12 cellular contexts compared by ENCODE assay signal in genomic region chr7:44067064-44067951, GRCh38. TPM values are rescaled to one million over a fixed set of nuclear protein-coding genes. Genes with fewer than 3 reads are reported as not detected.
DNase-seq lines count a peak whose midpoint lies in the region; ATAC-seq and TF ChIP-seq lines count a peak whose summit lies in the region.
"Had no signal": no experiment of that assay in that cellular context is flagged by ENCODE, and none has a peak within 500 bp of the region (broad histone marks: within the 10 kb centered on the region; RNA-seq: fewer than 3 reads in every experiment).

No MANE protein-coding gene starts in this region.

- no peak for ATAC-seq in T-helper 17 cell
- peak; percentile 2 for ATAC-seq in mucosa of descending colon
- ATAC-seq in HG03565 (IDR thresholded peaks at IDR 0.05; ENCODE audit: unreplicated experiment) = no peak
- no peak for ATAC-seq in esophagus mucosa

- H3K4me3 ChIP-seq in mucosa of descending colon (no peak overlapping the region), mammary epithelial cell (replicated peaks in 1 of 3; ENCODE audit: insufficient read depth in 1 of 3, low read depth in 2 of 3, low read length in 3 of 3) (no peak overlapping the region)

- H4K20me1 ChIP-seq in mammary epithelial cell (ENCODE audit: insufficient read depth, low read length) = no peaks in the 10 kb centered on the region

- 76% methylated on average over 10 of the region's 11 CpGs for WGBS in mammary epithelial cell (ENCODE audit: low coverage, missing lambda C conversion rate)

- peaks cover 14% of the 10 kb centered on the region for H3K4me1 Mint-ChIP-seq in T-helper 17 cell

- TF ChIP-seq CTCF in 22Rv1 (IDR thresholded peaks at IDR 0.05) = no peak
- no peak for TF ChIP-seq CTCF in mucosa of descending colon (IDR thresholded peaks at IDR 0.05)
- TF ChIP-seq CTCF in mammary epithelial cell (conservative IDR thresholded peaks at IDR 0.05 in 1 of 2, IDR thresholded peaks at IDR 0.05 in 1 of 2; ENCODE audit: extremely low read depth in 1 of 2, insufficient read depth in 1 of 2, low read depth in 1 of 2, low read length in 2 of 2) = no peak

- H3K79me2 ChIP-seq in mammary epithelial cell (ENCODE audit: insufficient read depth, low read length) = no peaks in the 10 kb centered on the region

- H3K4me3 Mint-ChIP-seq in T-helper 17 cell = no peak overlapping the region
- H3K4me3 Mint-ChIP-seq: endodermal cell; stimulated activated naive CD8-positive, alpha-beta T cell treated with anti-CD3 and anti-CD28 coated beads, Interleukin-15, Interleukin-2, amounts not matched to agents 100 ng/mL and 50 ng/mL, for 24 hours had no signal

- H3K9ac ChIP-seq in mammary epithelial cell (ENCODE audit: insufficient read depth, low read length) = no peak overlapping the region

- in situ Hi-C loops in mammary epithelial cell (cut with MboI; ENCODE audit: low sequenced_read_pairs in 2 of 2) = no loop called here

- H3K27ac ChIP-seq in 22Rv1 (peak overlapping the region; percentile 80), mammary epithelial cell (ENCODE audit: insufficient read depth, low read depth, low read length) (no peak overlapping the region)

- dilution Hi-C loops in mammary epithelial cell (cut with HindIII; ENCODE audit: low sequenced_read_pairs) = no loop called here

- no peak overlapping the region for H3K4me2 ChIP-seq in mammary epithelial cell (ENCODE audit: insufficient read depth, low read depth, low read length)

- H3K36me3 Mint-ChIP-seq in T-helper 17 cell (ENCODE audit: low read depth) = peaks cover 2% of the 10 kb centered on the region

- intact Hi-C loops in mucosa of descending colon (cut with DNase I, micrococcal nuclease) (no loop called here), mammary epithelial cell (cut with micrococcal nuclease) (no loop called here)

- peak overlapping the region; percentile 62 for H3K27ac Mint-ChIP-seq in T-helper 17 cell
- H3K27ac Mint-ChIP-seq: endodermal cell; stimulated activated naive CD8-positive, alpha-beta T cell treated with anti-CD3 and anti-CD28 coated beads, Interleukin-15, Interleukin-2, amounts not matched to agents 100 ng/mL and 50 ng/mL, for 24 hours had no signal

- peak; percentile 57 for DNase-seq in DMS 273 treated with DMSO at 0.1 percent for 48 hours (lab: John Stamatoyannopoulos, UW)
- no peak for DNase-seq in T-helper 17 cell
- no peak for DNase-seq in mucosa of descending colon
- DNase-seq in NCI-H446 (lab: John Stamatoyannopoulos, UW) = no peak
- DNase-seq in mammary epithelial cell = no peak
- DNase-seq: activated CD4-positive, CD25-positive, alpha-beta regulatory T cell; endodermal cell; NCI-H1417 treated with DMSO at 0.1 percent for 48 hours had no signal

- H3K9me3 ChIP-seq in T-helper 17 cell (ENCODE audit: control insufficient read depth, low read length, poor library complexity, severe bottlenecking) = no peaks in the 10 kb centered on the region
- no peaks in the 10 kb centered on the region for H3K9me3 ChIP-seq in mucosa of descending colon
- no peaks in the 10 kb centered on the region for H3K9me3 ChIP-seq in mammary epithelial cell (replicated peaks; ENCODE audit: insufficient read depth, low read length)

- H3K36me3 ChIP-seq in mucosa of descending colon (ENCODE audit: low read depth) (no peaks in the 10 kb centered on the region), mammary epithelial cell (ENCODE audit: insufficient read depth, low read length) (no peaks in the 10 kb centered on the region)

- no peaks in the 10 kb centered on the region for H3K27me3 ChIP-seq in mammary epithelial cell (ENCODE audit: insufficient read depth, low read length)

- CTCF ChIA-PET in mammary epithelial cell (lab: Charles Lee; ENCODE audit: low non-redundant PET) = no interaction called here

- H3K4me1 ChIP-seq in mucosa of descending colon (ENCODE audit: low read depth) (peaks cover 19% of the 10 kb centered on the region), mammary epithelial cell (ENCODE audit: insufficient read depth, low read length) (peaks cover 18% of the 10 kb centered on the region)

- H2AFZ ChIP-seq in mammary epithelial cell (ENCODE audit: low read depth, low read length) = no peak overlapping the region

- no peaks in the 10 kb centered on the region for H3K27me3 Mint-ChIP-seq in T-helper 17 cell
- H3K27me3 Mint-ChIP-seq: stimulated activated naive CD8-positive, alpha-beta T cell treated with anti-CD3 and anti-CD28 coated beads, Interleukin-15, Interleukin-2, amounts not matched to agents 100 ng/mL and 50 ng/mL, for 24 hours had no signal

- BruUV-seq in mammary epithelial cell (replicated peaks; lab: Mats Ljungman, UMichigan) = no TSS peak

RNA-seq across cellular contexts. Expression of gene PGAM2, which starts 1.9 kb away (rescaled TPM):
- under 1 TPM in 1 of 2 donors, not detected in 1; 0.92 TPM for total RNA-seq in T-helper 17 cell
- 1 to 10 TPM in 1 of 3 donors, under 1 TPM in 2; 0.84 to 1.4 (median 0.96) TPM for total RNA-seq in mucosa of descending colon
- 2.6 TPM for total RNA-seq in esophagus mucosa
- total RNA-seq in mammary epithelial cell = not detected
- not detected for polyA plus RNA-seq in mammary epithelial cell
- not detected for polyA minus RNA-seq in mammary epithelial cell

RNA-seq across cellular contexts. Expression of gene POLM, which starts 15.0 kb away (rescaled TPM):
- total RNA-seq in T-helper 17 cell (10 to 100 TPM; 27.2 to 29.7 TPM), mucosa of descending colon (10 to 100 TPM; 27.0 to 33.7 (median 28.1) TPM), esophagus mucosa (14.8 TPM), mammary epithelial cell (10 to 100 TPM; 11.8 to 18.7 TPM)
- polyA plus RNA-seq in mammary epithelial cell = 5.3 TPM
- polyA minus RNA-seq in mammary epithelial cell = 4.8 TPM

RNA-seq across cellular contexts. Expression of gene DBNL, which starts 22.8 kb away (rescaled TPM):
- total RNA-seq in T-helper 17 cell = 100 to 1,000 TPM in 1 of 2 donors, 10 to 100 TPM in 1; 91.1 to 104 TPM
- total RNA-seq in mucosa of descending colon = 10 to 100 TPM; 84.2 to 91.2 (median 89.8) TPM
- total RNA-seq in esophagus mucosa = 157 TPM
- 10 to 100 TPM; 89.1 to 90.9 TPM for total RNA-seq in mammary epithelial cell
- 130 TPM for polyA plus RNA-seq in mammary epithelial cell
- polyA minus RNA-seq in mammary epithelial cell = 96.7 TPM

RNA-seq across cellular contexts. Expression of gene AEBP1, which starts 36.8 kb away (rescaled TPM):
- total RNA-seq in T-helper 17 cell (1 to 10 TPM; 1.1 to 4.2 TPM), mucosa of descending colon (100 to 1,000 TPM in 1 of 3 donors, 10 to 100 TPM in 2; 14.1 to 130 (median 42.2) TPM), esophagus mucosa (6.7 TPM), mammary epithelial cell (10 to 100 TPM in 1 of 2 donors, under 1 TPM in 1; 0.24 to 16.7 TPM)
- 0.06 TPM for polyA plus RNA-seq in mammary epithelial cell
- polyA minus RNA-seq in mammary epithelial cell = 5.3 TPM

RNA-seq across cellular contexts. Expression of gene POLD2, which starts 56.0 kb away (rescaled TPM):
- 10 to 100 TPM; 46.3 to 53.3 TPM for total RNA-seq in T-helper 17 cell
- 10 to 100 TPM; 51.5 to 57.0 (median 52.0) TPM for total RNA-seq in mucosa of descending colon
- 104 TPM for total RNA-seq in esophagus mucosa
- total RNA-seq in mammary epithelial cell = 100 to 1,000 TPM in 1 of 2 donors, 10 to 100 TPM in 1; 72.8 to 144 TPM
- 187 TPM for polyA plus RNA-seq in mammary epithelial cell
- 144 TPM for polyA minus RNA-seq in mammary epithelial cell
